26 cellular contexts compared by ENCODE assay signal in the genomic region with DNA sequence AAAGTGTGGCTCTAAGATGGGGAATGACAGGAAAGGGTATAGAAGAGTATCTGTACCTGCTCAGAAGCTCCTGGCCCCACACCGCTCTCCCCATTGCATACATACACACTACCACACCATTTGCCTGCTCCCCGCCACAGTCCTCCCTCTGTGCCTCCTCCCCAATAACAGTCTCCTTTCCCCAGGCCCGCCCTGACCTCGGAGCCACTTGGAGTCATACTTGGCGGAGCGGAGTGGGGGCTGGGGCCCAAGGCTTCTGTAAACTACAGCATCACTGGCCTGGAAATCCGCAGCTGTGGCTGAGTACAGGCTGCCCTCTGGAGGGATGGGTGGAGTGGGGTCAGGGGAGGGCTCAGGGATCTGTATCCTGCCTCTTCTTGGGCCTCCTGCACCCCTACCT. TPM values are rescaled to one million over a fixed set of nuclear protein-coding genes. Genes with fewer than 3 reads are reported as not detected.
DNase-seq lines count a peak whose midpoint lies in the region; ATAC-seq, FAIRE-seq and TF ChIP-seq lines count a peak whose summit lies in the region.
"Had no signal": no experiment of that assay in that cellular context is flagged by ENCODE, and none has a peak within 500 bp of the region (broad histone marks: within the 10 kb centered on the region; RNA-seq: fewer than 3 reads in every experiment).

No MANE protein-coding gene starts in this region.

- no peaks in the 10 kb centered on the region for H3K27me3 Mint-ChIP-seq in effector memory CD8-positive, alpha-beta T cell
- H3K27me3 Mint-ChIP-seq: CD4-positive, alpha-beta T cell had no signal

- no peaks in the 10 kb centered on the region; a peak in 1 of 5 replicates for H3K27me3 ChIP-seq in K562 (ENCODE audit: control insufficient read depth in 2 of 2, insufficient read depth in 2 of 2, low read length in 2 of 2)
- H3K27me3 ChIP-seq: BE2C; BLaER1 treated with 17β-estradiol and CSF1 and Interleukin-3, amounts not matched to agents 10 nM and 100 nM had no signal

- peak overlapping the region in 1 of 2 experiments; percentile 43; a peak in 1 of 4 replicates for H3K9ac ChIP-seq in K562 (ENCODE audit: insufficient read depth in 1 of 2, low read depth in 2 of 2, low read length in 2 of 2)
- H3K9ac ChIP-seq: BLaER1 treated with 17β-estradiol and CSF1 and Interleukin-3, amounts not matched to agents 10 nM and 100 nM had no signal

- no peak overlapping the region for H3K27ac Mint-ChIP-seq in effector memory CD8-positive, alpha-beta T cell
- H3K27ac Mint-ChIP-seq: CD14-positive monocyte; CD4-positive, alpha-beta T cell; CD8-positive, alpha-beta memory T cell; GM23338 had no signal

- H2AFZ ChIP-seq in K562 (ENCODE audit: low read depth, low read length) = no peak overlapping the region
- H2AFZ ChIP-seq: GM23338 had no signal

- BruUV-seq in K562 (replicated peaks; lab: Mats Ljungman, UMichigan) = no TSS peak

- H3K4me1 ChIP-seq in K562 (replicated peaks in 1 of 2; ENCODE audit: control insufficient read depth in 2 of 2, insufficient read depth in 2 of 2, low read length in 2 of 2) = peaks cover 2 to 21% of the 10 kb centered on the region in 2 experiments; a peak in 4 of 5 replicates
- H3K4me1 ChIP-seq: A549, BE2C, HAP-1 had no signal

- peak; percentile 27 for ATAC-seq in K562
- no peak for ATAC-seq in effector memory CD8-positive, alpha-beta T cell (replicated peaks)
- ATAC-seq in HG02642 (IDR thresholded peaks at IDR 0.05; ENCODE audit: poor library complexity, unreplicated experiment) = no peak
- ATAC-seq: A549, GM12878, GM23338 had no signal

- no peak overlapping the region for H3K4me2 ChIP-seq in K562 (ENCODE audit: insufficient read depth, low read length)
- H3K4me2 ChIP-seq: A549; BLaER1 treated with 17β-estradiol and CSF1 and Interleukin-3, amounts not matched to agents 10 nM and 100 nM; GM23338 had no signal

- intact Hi-C loops in K562 (cut with micrococcal nuclease) = no loop called here
- intact Hi-C loops in posterior vena cava (cut with DNase I) = no loop called here

- no peaks in the 10 kb centered on the region for H3K9me3 Mint-ChIP-seq in effector memory CD8-positive, alpha-beta T cell
- H3K9me3 Mint-ChIP-seq: CD4-positive, alpha-beta T cell; CD8-positive, alpha-beta memory T cell; GM23338 had no signal

- H3K9me1 ChIP-seq in K562 (ENCODE audit: control insufficient read depth, insufficient read depth, low read length) = no peaks in the 10 kb centered on the region

- CTCF ChIA-PET in K562 (lab: Yijun Ruan, JAX; ENCODE audit: low intra/inter-chr PET ratio) = no interaction called here

- H3K36me3 Mint-ChIP-seq in effector memory CD8-positive, alpha-beta T cell (ENCODE audit: insufficient read depth) = no peaks in the 10 kb centered on the region
- H3K36me3 Mint-ChIP-seq: CD14-positive monocyte had no signal

- POLR2A ChIA-PET in K562 (lab: Yijun Ruan, JAX) = interaction anchor here (0.9 kb wide), 1 partner anchor 68 kb away, joined by 3 read pairs; no protein-coding TSS in a partner anchor

- TF ChIP-seq CTCF in GM13976 (IDR thresholded peaks at IDR 0.05; ENCODE audit: borderline replicate concordance, control extremely low read depth, extremely low read depth, insufficient read depth, missing control alignments) (no peak), K562 (IDR thresholded peaks at IDR 0.05 in 2 of 3, conservative IDR thresholded peaks at IDR 0.05 in 1 of 3; ENCODE audit: insufficient read depth in 2 of 3, low read depth in 1 of 3, low read length in 3 of 3) (no peak)

- 52% methylated on average over 7 of the region's 7 CpGs for WGBS in K562 (ENCODE audit: insufficient coverage, low coverage, missing lambda C conversion rate)

- H3K4me3 Mint-ChIP-seq in effector memory CD8-positive, alpha-beta T cell = no peak overlapping the region
- H3K4me3 Mint-ChIP-seq: CD14-positive monocyte; CD4-positive, alpha-beta T cell; CD8-positive, alpha-beta memory T cell; GM23338 had no signal

- H3K9me3 ChIP-seq in K562 (replicated peaks; ENCODE audit: control insufficient read depth, insufficient read depth, low read depth, low read length) = no peaks in the 10 kb centered on the region
- H3K9me3 ChIP-seq: A549; BE2C; BLaER1 treated with 17β-estradiol and CSF1 and Interleukin-3, amounts not matched to agents 10 nM and 100 nM; HAP-1 had no signal

- FAIRE-seq in K562 (lab: Jason Lieb, UNC) = no peak
- FAIRE-seq: A549, D721Med, GM12878, GM18507 had no signal

- H3K79me2 ChIP-seq in K562 (ENCODE audit: control insufficient read depth, insufficient read depth, low read length) = no peaks in the 10 kb centered on the region

- no peaks in the 10 kb centered on the region for H3K36me3 ChIP-seq in K562 (ENCODE audit: control insufficient read depth, insufficient read depth, low read length)
- H3K36me3 ChIP-seq: BE2C, HAP-1 had no signal

- TF ChIP-seq POLR2A in K562 (conservative IDR thresholded peaks at IDR 0.05) = no peak

- no peak for TF ChIP-seq RAD21 in K562 (CRISPR knock-in tag; conservative IDR thresholded peaks at IDR 0.05 in 1 of 2, IDR thresholded peaks at IDR 0.05 in 1 of 2)

- TF ChIP-seq EP300 in K562 (IDR thresholded peaks at IDR 0.05; ENCODE audit: low read length) = no peak

- peak; percentile 12 for DNase-seq in GM13976 (ENCODE audit: low spot score)
- no peak for DNase-seq in K562 (ENCODE audit: extremely low read depth in 1 of 4, low spot score in 3 of 4)
- peak; percentile 72 for DNase-seq in mesenteric fat pad (ENCODE audit: low spot score)
- peak; percentile 72 for DNase-seq in posterior vena cava (ENCODE audit: low spot score)
- no peak for DNase-seq in effector memory CD8-positive, alpha-beta T cell
- no peak for DNase-seq in NCI-H748 treated with DMSO at 0.1 percent for 48 hours (lab: John Stamatoyannopoulos, UW)
- DNase-seq: 8988T; ACHN; AML-193; BE2C; CD4-positive, alpha-beta T cell; CD8-positive, alpha-beta memory T cell; DMS 273 treated with DMSO at 0.1 percent for 48 hours; DMS79; EL; GDM1 had no signal

- H3K27ac ChIP-seq in K562 (ENCODE audit: extremely low read depth, low read depth, low read length) = no peak overlapping the region
- H3K27ac ChIP-seq: A549; BLaER1 treated with 17β-estradiol and CSF1 and Interleukin-3, amounts not matched to agents 10 nM and 100 nM had no signal

- in situ Hi-C loops in GM13976 (cut with MboI; ENCODE audit: low sequenced_read_pairs, unreplicated experiment) = no loop called here
- in situ Hi-C loops in K562 (cut with MboI) = no loop called here

- H3K4me1 Mint-ChIP-seq in effector memory CD8-positive, alpha-beta T cell (ENCODE audit: low read depth in 2 of 2) = peaks cover 0 to 4% of the 10 kb centered on the region in 2 donors
- H3K4me1 Mint-ChIP-seq: CD14-positive monocyte; CD8-positive, alpha-beta memory T cell had no signal

- H4K20me1 ChIP-seq in K562 (replicated peaks; ENCODE audit: control insufficient read depth, insufficient read depth, low read length) = peaks cover 6% of the 10 kb centered on the region; the same call in 1 of the 2 replicates

- no peak overlapping the region for H3K4me3 ChIP-seq in K562
- H3K4me3 ChIP-seq: A549; BLaER1 treated with 17β-estradiol and CSF1 and Interleukin-3, amounts not matched to agents 10 nM and 100 nM; GM12878; GM23338; HAP-1 had no signal

RNA-seq across cellular contexts. Expression of gene SEMA6C, which starts 8.6 kb away (rescaled TPM):
- total RNA-seq in K562 (2011; cell fraction: chromatin; rRNA removed; ENCODE audit: low replicate concordance) = 12.0 and 29.0 TPM in 2 replicates
- 18.2 and 19.5 TPM in 2 replicates for total RNA-seq in K562 (2011; cell fraction: nucleolus; rRNA removed)
- 13.7 and 14.4 TPM in 2 replicates for total RNA-seq in K562 (2011; cell fraction: nucleoplasm; rRNA removed)
- total RNA-seq in K562 (2014; rRNA removed) (0.95 and 2.3 TPM in 2 replicates), K562 (2014; rRNA removed; fragmentation: Illumina TruSeq; extraction: Trizol) (0.55 and 1.4 TPM in 2 replicates), K562 (2015; rRNA removed; fragmentation: Illumina TruSeq; extraction: Trizol) (0.49 and 0.72 TPM in 2 replicates), K562 (2021) (4.3 and 4.6 TPM in 2 replicates), mesenteric fat pad (4.8 TPM), posterior vena cava (10 to 100 TPM in 1 of 2 donors, 1 to 10 TPM in 1; 6.9 to 10.1 TPM)
- polyA plus RNA-seq in K562 (2011; rRNA removed) (1.8 and 1.9 TPM in 2 replicates), K562 (2014; fragmentation: Illumina TruSeq; extraction: Trizol) (1.5 and 2.0 TPM in 2 replicates), K562 (2014; fragmentation: Nextera tagmentation; extraction: Ambion mirVana) (under 1 TPM; 0.03 to 0.11 TPM), K562 (2014; rRNA removed) (2.7 and 3.3 TPM in 2 replicates)
- polyA plus RNA-seq in K562 (2011; cell fraction: cytosol; rRNA removed) = 2.4 and 2.8 TPM in 2 replicates
- 12.7 and 20.4 TPM in 2 replicates for polyA plus RNA-seq in K562 (2011; cell fraction: nucleus; rRNA removed)
- 2.9 and 3.9 TPM in 2 replicates for polyA plus RNA-seq in K562 (2012)
- polyA minus RNA-seq in K562 (2011; rRNA and poly(A)+ RNA removed) = 1.4 and 1.5 TPM in 2 replicates
- polyA minus RNA-seq in K562 (2011; cell fraction: cytosol; rRNA and poly(A)+ RNA removed) = 1.9 and 2.1 TPM in 2 replicates
- 3.3 and 5.0 TPM in 2 replicates for polyA minus RNA-seq in K562 (2011; cell fraction: nucleus; rRNA and poly(A)+ RNA removed)

RNA-seq across cellular contexts. Expression of gene TNFAIP8L2, which starts 18.7 kb away (rescaled TPM):
- 0.44 TPM in 1 of 2 replicates, not detected in the other for total RNA-seq in K562 (2011; cell fraction: chromatin; rRNA removed; ENCODE audit: low replicate concordance)
- 0.33 TPM in 1 of 2 replicates, not detected in the other for total RNA-seq in K562 (2011; cell fraction: nucleolus; rRNA removed)
- 0.37 TPM in 1 of 2 replicates, not detected in the other for total RNA-seq in K562 (2011; cell fraction: nucleoplasm; rRNA removed)
- total RNA-seq in K562 (2014; rRNA removed) = 0.45 and 1.7 TPM in 2 replicates
- 0.29 and 0.55 TPM in 2 replicates for total RNA-seq in K562 (2014; rRNA removed; fragmentation: Illumina TruSeq; extraction: Trizol)
- total RNA-seq in K562 (2015; rRNA removed; fragmentation: Illumina TruSeq; extraction: Trizol) = 0.30 and 0.43 TPM in 2 replicates
- 0.25 and 0.31 TPM in 2 replicates for total RNA-seq in K562 (2021)
- polyA plus RNA-seq in K562 (2011; rRNA removed) = 0.52 and 1.7 TPM in 2 replicates
- polyA plus RNA-seq in K562 (2011; cell fraction: cytosol; rRNA removed) = 1.1 and 2.5 TPM in 2 replicates
- 0.36 and 1.5 TPM in 2 replicates for polyA plus RNA-seq in K562 (2011; cell fraction: nucleus; rRNA removed)
- 0.62 and 1.4 TPM in 2 replicates for polyA plus RNA-seq in K562 (2012)
- polyA plus RNA-seq in K562 (2014; fragmentation: Illumina TruSeq; extraction: Trizol) = 0.34 and 0.54 TPM in 2 replicates
- polyA plus RNA-seq in K562 (2014; fragmentation: Nextera tagmentation; extraction: Ambion mirVana) = 1 to 10 TPM; 1.1 to 1.2 TPM
- 0.05 and 0.09 TPM in 2 replicates for polyA plus RNA-seq in K562 (2014; rRNA removed)
- polyA minus RNA-seq in K562 (2011; rRNA and poly(A)+ RNA removed) = 0.35 and 1.0 TPM in 2 replicates
- polyA minus RNA-seq in K562 (2011; cell fraction: cytosol; rRNA and poly(A)+ RNA removed) = 1.2 TPM in 1 of 2 replicates, not detected in the other
- 0.89 TPM in 1 of 2 replicates, not detected in the other for polyA minus RNA-seq in K562 (2011; cell fraction: nucleus; rRNA and poly(A)+ RNA removed)
- 8.0 TPM for total RNA-seq in mesenteric fat pad
- total RNA-seq in posterior vena cava = 1 to 10 TPM; 3.0 to 4.2 TPM
- total RNA-seq: GM23338, H4 had no signal
- polyA plus RNA-seq: A549 had no signal

RNA-seq across cellular contexts. Expression of gene LYSMD1, which starts 27.9 kb away (rescaled TPM):
- 14.0 and 14.3 TPM in 2 replicates for total RNA-seq in K562 (2011; cell fraction: chromatin; rRNA removed; ENCODE audit: low replicate concordance)
- total RNA-seq in K562 (2011; cell fraction: nucleolus; rRNA removed) = 7.2 and 7.9 TPM in 2 replicates
- total RNA-seq in K562 (2011; cell fraction: nucleoplasm; rRNA removed) = 9.8 and 12.3 TPM in 2 replicates
- 6.2 and 7.4 TPM in 2 replicates for total RNA-seq in K562 (2014; rRNA removed)
- 6.3 and 8.0 TPM in 2 replicates for total RNA-seq in K562 (2014; rRNA removed; fragmentation: Illumina TruSeq; extraction: Trizol)
- 6.1 and 6.6 TPM in 2 replicates for total RNA-seq in K562 (2015; rRNA removed; fragmentation: Illumina TruSeq; extraction: Trizol)
- 5.9 and 6.0 TPM in 2 replicates for total RNA-seq in K562 (2021)
- 6.0 and 6.2 TPM in 2 replicates for polyA plus RNA-seq in K562 (2011; rRNA removed)
- polyA plus RNA-seq in K562 (2011; cell fraction: cytosol; rRNA removed) = 3.2 and 4.6 TPM in 2 replicates
- polyA plus RNA-seq in K562 (2011; cell fraction: nucleus; rRNA removed) = 6.8 and 7.9 TPM in 2 replicates
- polyA plus RNA-seq in K562 (2012) = 4.3 and 7.6 TPM in 2 replicates
- 6.5 and 9.4 TPM in 2 replicates for polyA plus RNA-seq in K562 (2014; fragmentation: Illumina TruSeq; extraction: Trizol)
- 1 to 10 TPM; 2.2 to 3.3 TPM for polyA plus RNA-seq in K562 (2014; fragmentation: Nextera tagmentation; extraction: Ambion mirVana)
- polyA plus RNA-seq in K562 (2014; rRNA removed) = 4.7 and 6.2 TPM in 2 replicates
- 9.3 and 11.3 TPM in 2 replicates for polyA minus RNA-seq in K562 (2011; rRNA and poly(A)+ RNA removed)
- polyA minus RNA-seq in K562 (2011; cell fraction: cytosol; rRNA and poly(A)+ RNA removed) = 2.9 and 4.7 TPM in 2 replicates
- polyA minus RNA-seq in K562 (2011; cell fraction: nucleus; rRNA and poly(A)+ RNA removed) = 2.2 and 4.2 TPM in 2 replicates
- 5.3 TPM for total RNA-seq in mesenteric fat pad
- total RNA-seq in posterior vena cava = 1 to 10 TPM; 6.6 to 7.0 TPM

RNA-seq across cellular contexts. Expression of gene SCNM1, which starts 28.2 kb away (rescaled TPM):
- 28.6 and 48.7 TPM in 2 replicates for total RNA-seq in K562 (2011; cell fraction: chromatin; rRNA removed; ENCODE audit: low replicate concordance)
- 26.1 and 32.2 TPM in 2 replicates for total RNA-seq in K562 (2011; cell fraction: nucleolus; rRNA removed)
- 30.7 and 32.9 TPM in 2 replicates for total RNA-seq in K562 (2011; cell fraction: nucleoplasm; rRNA removed)
- total RNA-seq in K562 (2014; rRNA removed) = 67.4 and 74.3 TPM in 2 replicates
- 54.1 and 63.0 TPM in 2 replicates for total RNA-seq in K562 (2014; rRNA removed; fragmentation: Illumina TruSeq; extraction: Trizol)
- total RNA-seq in K562 (2015; rRNA removed; fragmentation: Illumina TruSeq; extraction: Trizol) = 61.7 and 62.3 TPM in 2 replicates
- total RNA-seq in K562 (2021) = 50.1 and 50.7 TPM in 2 replicates
- 17.2 and 22.5 TPM in 2 replicates for polyA plus RNA-seq in K562 (2011; rRNA removed)
- polyA plus RNA-seq in K562 (2011; cell fraction: cytosol; rRNA removed) = 13.9 and 19.0 TPM in 2 replicates
- polyA plus RNA-seq in K562 (2011; cell fraction: nucleus; rRNA removed) = 40.6 and 40.9 TPM in 2 replicates
- polyA plus RNA-seq in K562 (2012) = 58.0 and 65.9 TPM in 2 replicates
- 80.6 and 100 TPM in 2 replicates for polyA plus RNA-seq in K562 (2014; fragmentation: Illumina TruSeq; extraction: Trizol)
- polyA plus RNA-seq in K562 (2014; fragmentation: Nextera tagmentation; extraction: Ambion mirVana) = 100 to 1,000 TPM; 203 to 204 TPM
- 37.3 TPM in 2 replicates for polyA plus RNA-seq in K562 (2014; rRNA removed)
- polyA minus RNA-seq in K562 (2011; rRNA and poly(A)+ RNA removed) = 12.9 and 13.0 TPM in 2 replicates
- 13.5 and 14.7 TPM in 2 replicates for polyA minus RNA-seq in K562 (2011; cell fraction: cytosol; rRNA and poly(A)+ RNA removed)
- polyA minus RNA-seq in K562 (2011; cell fraction: nucleus; rRNA and poly(A)+ RNA removed) = 8.1 and 17.2 TPM in 2 replicates
- total RNA-seq in mesenteric fat pad = 32.7 TPM
- 10 to 100 TPM; 26.5 to 27.0 TPM for total RNA-seq in posterior vena cava

RNA-seq across cellular contexts. Expression of gene TMOD4, which starts 38.0 kb away (rescaled TPM):
- total RNA-seq in K562 (2011; cell fraction: chromatin; rRNA removed; ENCODE audit: low replicate concordance) = 2.0 and 3.8 TPM in 2 replicates
- total RNA-seq in K562 (2011; cell fraction: nucleolus; rRNA removed) = not detected in 2 replicates
- total RNA-seq in K562 (2011; cell fraction: nucleoplasm; rRNA removed) = 4.3 and 9.5 TPM in 2 replicates
- total RNA-seq in K562 (2014; rRNA removed) (1.0 and 1.5 TPM in 2 replicates), K562 (2014; rRNA removed; fragmentation: Illumina TruSeq; extraction: Trizol) (0.18 and 1.1 TPM in 2 replicates), K562 (2015; rRNA removed; fragmentation: Illumina TruSeq; extraction: Trizol) (0.22 and 0.57 TPM in 2 replicates), K562 (2021) (0.60 and 1.2 TPM in 2 replicates), mesenteric fat pad (not detected), posterior vena cava (under 1 TPM in 1 of 2 donors, not detected in 1; 0.88 TPM)
- polyA plus RNA-seq in K562 (2011; rRNA removed) (1.4 and 1.8 TPM in 2 replicates), K562 (2014; fragmentation: Illumina TruSeq; extraction: Trizol) (0.35 and 1.0 TPM in 2 replicates), K562 (2014; fragmentation: Nextera tagmentation; extraction: Ambion mirVana) (under 1 TPM in 1 of 2 experiments, not detected in 1; 0.57 TPM), K562 (2014; rRNA removed) (0.12 and 1.5 TPM in 2 replicates)
- 0.72 and 0.88 TPM in 2 replicates for polyA plus RNA-seq in K562 (2011; cell fraction: cytosol; rRNA removed)
- polyA plus RNA-seq in K562 (2011; cell fraction: nucleus; rRNA removed) = 1.6 and 2.6 TPM in 2 replicates
- 1.1 and 1.7 TPM in 2 replicates for polyA plus RNA-seq in K562 (2012)
- 1.3 TPM in 1 of 2 replicates, not detected in the other for polyA minus RNA-seq in K562 (2011; rRNA and poly(A)+ RNA removed)
- polyA minus RNA-seq in K562 (2011; cell fraction: cytosol; rRNA and poly(A)+ RNA removed) = not detected in 2 replicates
- not detected in 2 replicates for polyA minus RNA-seq in K562 (2011; cell fraction: nucleus; rRNA and poly(A)+ RNA removed)
- polyA plus RNA-seq: CD14-positive monocyte, GM23338 had no signal

Comparison
In these comparisons a context has a peak if more than half of its experiments do, and no peak if none do; other contexts are left out.
1. DNase-seq: peak in GM13976 (single experiment), mesenteric fat pad (single experiment) and posterior vena cava (single experiment); none in K562 (0 of 4), effector memory CD8-positive, alpha-beta T cell (0 of 3) and NCI-H748 treated with DMSO at 0.1 percent for 48 hours (single experiment).